ENCODE assay signal across 8 cellular contexts in the genomic region with DNA sequence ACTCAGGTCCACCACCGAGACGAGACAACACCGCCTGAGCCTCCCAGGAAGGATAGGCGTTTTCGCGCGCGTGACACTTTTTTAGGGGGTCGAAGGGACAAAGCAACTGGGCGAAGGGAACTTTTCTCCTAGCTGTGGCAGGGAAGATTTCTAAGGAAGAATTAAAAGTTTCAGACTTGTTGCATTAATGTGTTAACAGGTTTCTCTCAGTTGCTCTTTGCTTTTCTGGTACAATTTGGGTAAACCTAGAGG. TPM values are rescaled to one million over a fixed set of nuclear protein-coding genes. Genes with fewer than 3 reads are reported as not detected.
DNase-seq lines count a peak whose midpoint lies in the region; TF ChIP-seq lines count a peak whose summit lies in the region.

No MANE protein-coding gene starts in this region.

- H3K27me3 Mint-ChIP-seq in Calu3 (ENCODE audit: unreplicated experiment): no peaks in the 10 kb centered on the region

- peak overlapping the region; percentile 98 for H3K27ac Mint-ChIP-seq in Calu3 (ENCODE audit: unreplicated experiment)

- no TSS peak for BruUV-seq in Calu3 (replicated peaks; lab: Mats Ljungman, UMichigan)

- H3K4me3 Mint-ChIP-seq in Calu3 (ENCODE audit: low read depth, unreplicated experiment): peak overlapping the region; percentile 87

- H3K79me2 ChIP-seq in parathyroid adenoma: peaks cover 32% of the 10 kb centered on the region

- no peak for DNase-seq in Calu3
- DNase-seq in SJCRH30: no peak
- DNase-seq in esophagus muscularis mucosa (ENCODE audit: extremely low spot score): no peak
- DNase-seq in activated CD4-positive, CD25-positive, alpha-beta regulatory T cell (lab: John Stamatoyannopoulos, UW): no peak
- DNase-seq in HuH-7.5 (ENCODE audit: low spot score): no peak
- no peak for DNase-seq in DMS79 treated with DMSO at 0.1 percent for 48 hours (lab: John Stamatoyannopoulos, UW)
- no peak for DNase-seq in GM10266 (ENCODE audit: extremely low spot score)

- H3K36me3 ChIP-seq in SJCRH30 (no peaks in the 10 kb centered on the region), esophagus muscularis mucosa (no peaks in the 10 kb centered on the region), parathyroid adenoma (ENCODE audit: control insufficient read depth, insufficient read depth, low read length) (no peaks in the 10 kb centered on the region)

- H3K9ac ChIP-seq in parathyroid adenoma: peak overlapping the region; percentile 54

- H3K4me3 ChIP-seq in SJCRH30 (peak overlapping the region; percentile 88), esophagus muscularis mucosa (peak overlapping the region; percentile 74 to 96 (median 92)), parathyroid adenoma (ENCODE audit: low read depth, low read length) (peak overlapping the region; percentile 76)

- no peaks in the 10 kb centered on the region for H3K9me3 Mint-ChIP-seq in Calu3 (ENCODE audit: low read depth, unreplicated experiment)

- H3K27ac ChIP-seq in SJCRH30: peak overlapping the region; percentile 31
- H3K27ac ChIP-seq in esophagus muscularis mucosa (replicated peaks in 1 of 4): peak overlapping the region; percentile 97 to 99 (median 98)
- peak overlapping the region; percentile 97 for H3K27ac ChIP-seq in parathyroid adenoma

- intact Hi-C loops in Calu3 (cut with micrococcal nuclease; ENCODE audit: unreplicated experiment) (loop anchor here (1.0 kb wide), 1 partner anchor 100 kb away; no protein-coding TSS in a partner anchor), esophagus muscularis mucosa (cut with DNase I) (loop anchor here (2.0 to 5.0 kb wide), 3 partner anchors 100 to 330 kb away; a partner anchor contains a TSS)

- H2AFZ ChIP-seq in parathyroid adenoma: peak overlapping the region; percentile 17

- H3K27me3 ChIP-seq in SJCRH30 (no peaks in the 10 kb centered on the region), esophagus muscularis mucosa (no peaks in the 10 kb centered on the region), parathyroid adenoma (ENCODE audit: control insufficient read depth, insufficient read depth, low read length) (no peaks in the 10 kb centered on the region)

- no peak for TF ChIP-seq POLR2A in esophagus muscularis mucosa (IDR thresholded peaks at IDR 0.05; ENCODE audit: low read depth)

- CTCF ChIA-PET in Calu3 (lab: Charles Lee): interaction anchor here (1.0 to 2.1 kb wide), 2 partner anchors 95 to 101 kb away, joined by 6 to 19 read pairs; no protein-coding TSS in a partner anchor

- no peaks in the 10 kb centered on the region for H3K4me1 ChIP-seq in SJCRH30
- H3K4me1 ChIP-seq in esophagus muscularis mucosa: peaks cover 36 to 58% (median 50%) of the 10 kb centered on the region in 4 donors
- H3K4me1 ChIP-seq in parathyroid adenoma: peaks cover 22% of the 10 kb centered on the region

- peaks cover 34% of the 10 kb centered on the region for H3K4me1 Mint-ChIP-seq in Calu3 (ENCODE audit: low read depth, unreplicated experiment)

- H3K36me3 Mint-ChIP-seq in Calu3 (ENCODE audit: insufficient read depth, unreplicated experiment): peaks cover 66% of the 10 kb centered on the region

- no peak for TF ChIP-seq EP300 in esophagus muscularis mucosa (IDR thresholded peaks at IDR 0.05)

- 0% methylated on average over 8 of the region's 10 CpGs for WGBS in esophagus muscularis mucosa

- peak overlapping the region; percentile 98 for H3K4me2 ChIP-seq in parathyroid adenoma (ENCODE audit: low read length)

- H3K9me3 ChIP-seq in SJCRH30 (replicated peaks) (no peaks in the 10 kb centered on the region), esophagus muscularis mucosa (no peaks in the 10 kb centered on the region), parathyroid adenoma (ENCODE audit: control insufficient read depth, low read length) (no peaks in the 10 kb centered on the region)

- TF ChIP-seq CTCF in Calu3 (IDR thresholded peaks at IDR 0.05; ENCODE audit: unreplicated experiment): no peak
- TF ChIP-seq CTCF in esophagus muscularis mucosa (IDR thresholded peaks at IDR 0.05): no peak
- TF ChIP-seq CTCF in parathyroid adenoma (IDR thresholded peaks at IDR 0.05): no peak
- no peak for TF ChIP-seq CTCF in GM10266 (IDR thresholded peaks at IDR 0.05; ENCODE audit: control insufficient read depth, insufficient read depth, low read depth, missing control alignments)

RNA-seq across cellular contexts. Expression of a gene that starts 1.8 kb away (rescaled TPM):
- total RNA-seq in Calu3 (2022) (84.4 and 86.7 TPM in 2 replicates), esophagus muscularis mucosa (10 to 100 TPM; 50.9 to 73.5 (median 63.5) TPM)
- 55.8 and 70.5 TPM in 2 replicates for total RNA-seq in SJCRH30 (2014; rRNA removed; shearing (Covaris generic))

Comparison
In these comparisons a context has a peak if more than half of its experiments do, and no peak if none do; other contexts are left out.
1. H3K27ac ChIP-seq: peak in every context shown above with its lines; median percentile 98 in esophagus muscularis mucosa; 97 in parathyroid adenoma; 31 in SJCRH30.